ENCODE assay signal across 8 cellular contexts in genomic region chr1:228149341-228150020, GRCh38. TPM values are rescaled to one million over a fixed set of nuclear protein-coding genes. Genes with fewer than 3 reads are reported as not detected.
DNase-seq lines count a peak whose midpoint lies in the region; ATAC-seq and FAIRE-seq lines count a peak whose summit lies in the region.

TSS of gene GJC2 (plus strand) at chr1:228149930. CDS start at chr1:228157759, 7,829 bp downstream.

- DNase-seq in activated CD8-positive, alpha-beta memory T cell treated with anti-CD3 and anti-CD28 coated beads, Interleukin-2, amount 50 U/mL, for 4 hours = peak; percentile 12
- no peak for DNase-seq in activated CD8-positive, alpha-beta memory T cell treated with anti-CD3 and anti-CD28 coated beads, Interleukin-2, amount 50 U/mL, for 48 hours
- DNase-seq in urothelium cell line (ENCODE audit: low spot score) = peak; percentile 77
- no peak for DNase-seq in COLO829 (ENCODE audit: low spot score)

- peak within 1 kb of the TSS; percentile 44 to 63 for H3K27ac ChIP-seq in mucosa of rectum (ENCODE audit: low read depth in 2 of 2, low read length in 2 of 2)

- ATAC-seq in esophagus mucosa = peak; percentile 14
- ATAC-seq in GM21717 (IDR thresholded peaks at IDR 0.05; ENCODE audit: unreplicated experiment) = no peak
- ATAC-seq in GM19397 (IDR thresholded peaks at IDR 0.05; ENCODE audit: unreplicated experiment) = no peak

- peaks cover 14 to 16% of the 10 kb centered on the region in 2 donors for H3K36me3 ChIP-seq in mucosa of rectum (ENCODE audit: control insufficient read depth in 2 of 2, insufficient read depth in 2 of 2, low read length in 2 of 2)

- no peak for FAIRE-seq in urothelium cell line (lab: Jason Lieb, UNC)

- no peak within 1 kb of the TSS for H3K4me3 ChIP-seq in mucosa of rectum (ENCODE audit: low read length in 2 of 2)

- H3K9ac ChIP-seq in mucosa of rectum (ENCODE audit: low read depth in 1 of 2, low read length in 2 of 2) = peak within 1 kb of the TSS; percentile 6 to 15

- H3K9me3 ChIP-seq in mucosa of rectum (ENCODE audit: control insufficient read depth in 2 of 2, low read length in 2 of 2) = no peaks in the 10 kb centered on the region

- no peaks in the 10 kb centered on the region for H3K27me3 ChIP-seq in mucosa of rectum (ENCODE audit: control insufficient read depth in 2 of 2, insufficient read depth in 2 of 2, low read length in 2 of 2)

- peaks cover 0 to 4% of the 10 kb centered on the region in 2 donors for H3K4me1 ChIP-seq in mucosa of rectum (ENCODE audit: control insufficient read depth in 2 of 2, insufficient read depth in 2 of 2, low read length in 2 of 2)

RNA-seq across cellular contexts. Expression of gene GJC2, which starts in this region (rescaled TPM):
- 0.44 TPM for total RNA-seq in esophagus mucosa

Comparison
In these comparisons a context has a peak if more than half of its experiments do, and no peak if none do; other contexts are left out.
1. DNase-seq: peak in activated CD8-positive, alpha-beta memory T cell treated with anti-CD3 and anti-CD28 coated beads, Interleukin-2, amount 50 U/mL, for 4 hours (single experiment) and urothelium cell line (single experiment); none in activated CD8-positive, alpha-beta memory T cell treated with anti-CD3 and anti-CD28 coated beads, Interleukin-2, amount 50 U/mL, for 48 hours (single experiment) and COLO829 (single experiment).
2. Peak in ATAC-seq in esophagus mucosa; RNA of the gene not detected or under 1 TPM.